ENCODE assay signal across 1 cellular context in the genomic region with DNA sequence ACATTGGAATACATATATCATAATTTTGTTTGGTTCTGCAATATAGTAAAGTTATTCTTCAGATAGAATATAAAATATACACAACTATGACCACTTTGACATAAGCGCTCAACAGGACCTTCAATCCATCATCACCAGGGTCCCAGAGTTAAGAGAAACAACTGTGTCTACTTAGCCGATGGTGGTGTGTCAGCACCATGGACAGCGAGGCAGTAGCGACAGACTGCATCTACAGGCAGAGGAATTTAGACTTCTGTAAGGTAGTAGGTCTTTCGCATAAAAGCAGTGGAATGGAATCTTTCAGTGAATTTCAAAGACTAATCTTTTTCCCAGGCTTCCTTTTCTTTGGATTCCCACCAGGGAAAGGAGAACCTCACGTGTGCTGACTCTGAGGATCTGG.
TF ChIP-seq lines count a peak whose summit lies in the region.

No MANE protein-coding gene starts in this region.

TF ChIP-seq in HepG2, 621 proteins besides CTCF, POLR2A, EP300 and RAD21 (continued from another document and continues in another):
- TF ChIP-seq, protein P1, sequence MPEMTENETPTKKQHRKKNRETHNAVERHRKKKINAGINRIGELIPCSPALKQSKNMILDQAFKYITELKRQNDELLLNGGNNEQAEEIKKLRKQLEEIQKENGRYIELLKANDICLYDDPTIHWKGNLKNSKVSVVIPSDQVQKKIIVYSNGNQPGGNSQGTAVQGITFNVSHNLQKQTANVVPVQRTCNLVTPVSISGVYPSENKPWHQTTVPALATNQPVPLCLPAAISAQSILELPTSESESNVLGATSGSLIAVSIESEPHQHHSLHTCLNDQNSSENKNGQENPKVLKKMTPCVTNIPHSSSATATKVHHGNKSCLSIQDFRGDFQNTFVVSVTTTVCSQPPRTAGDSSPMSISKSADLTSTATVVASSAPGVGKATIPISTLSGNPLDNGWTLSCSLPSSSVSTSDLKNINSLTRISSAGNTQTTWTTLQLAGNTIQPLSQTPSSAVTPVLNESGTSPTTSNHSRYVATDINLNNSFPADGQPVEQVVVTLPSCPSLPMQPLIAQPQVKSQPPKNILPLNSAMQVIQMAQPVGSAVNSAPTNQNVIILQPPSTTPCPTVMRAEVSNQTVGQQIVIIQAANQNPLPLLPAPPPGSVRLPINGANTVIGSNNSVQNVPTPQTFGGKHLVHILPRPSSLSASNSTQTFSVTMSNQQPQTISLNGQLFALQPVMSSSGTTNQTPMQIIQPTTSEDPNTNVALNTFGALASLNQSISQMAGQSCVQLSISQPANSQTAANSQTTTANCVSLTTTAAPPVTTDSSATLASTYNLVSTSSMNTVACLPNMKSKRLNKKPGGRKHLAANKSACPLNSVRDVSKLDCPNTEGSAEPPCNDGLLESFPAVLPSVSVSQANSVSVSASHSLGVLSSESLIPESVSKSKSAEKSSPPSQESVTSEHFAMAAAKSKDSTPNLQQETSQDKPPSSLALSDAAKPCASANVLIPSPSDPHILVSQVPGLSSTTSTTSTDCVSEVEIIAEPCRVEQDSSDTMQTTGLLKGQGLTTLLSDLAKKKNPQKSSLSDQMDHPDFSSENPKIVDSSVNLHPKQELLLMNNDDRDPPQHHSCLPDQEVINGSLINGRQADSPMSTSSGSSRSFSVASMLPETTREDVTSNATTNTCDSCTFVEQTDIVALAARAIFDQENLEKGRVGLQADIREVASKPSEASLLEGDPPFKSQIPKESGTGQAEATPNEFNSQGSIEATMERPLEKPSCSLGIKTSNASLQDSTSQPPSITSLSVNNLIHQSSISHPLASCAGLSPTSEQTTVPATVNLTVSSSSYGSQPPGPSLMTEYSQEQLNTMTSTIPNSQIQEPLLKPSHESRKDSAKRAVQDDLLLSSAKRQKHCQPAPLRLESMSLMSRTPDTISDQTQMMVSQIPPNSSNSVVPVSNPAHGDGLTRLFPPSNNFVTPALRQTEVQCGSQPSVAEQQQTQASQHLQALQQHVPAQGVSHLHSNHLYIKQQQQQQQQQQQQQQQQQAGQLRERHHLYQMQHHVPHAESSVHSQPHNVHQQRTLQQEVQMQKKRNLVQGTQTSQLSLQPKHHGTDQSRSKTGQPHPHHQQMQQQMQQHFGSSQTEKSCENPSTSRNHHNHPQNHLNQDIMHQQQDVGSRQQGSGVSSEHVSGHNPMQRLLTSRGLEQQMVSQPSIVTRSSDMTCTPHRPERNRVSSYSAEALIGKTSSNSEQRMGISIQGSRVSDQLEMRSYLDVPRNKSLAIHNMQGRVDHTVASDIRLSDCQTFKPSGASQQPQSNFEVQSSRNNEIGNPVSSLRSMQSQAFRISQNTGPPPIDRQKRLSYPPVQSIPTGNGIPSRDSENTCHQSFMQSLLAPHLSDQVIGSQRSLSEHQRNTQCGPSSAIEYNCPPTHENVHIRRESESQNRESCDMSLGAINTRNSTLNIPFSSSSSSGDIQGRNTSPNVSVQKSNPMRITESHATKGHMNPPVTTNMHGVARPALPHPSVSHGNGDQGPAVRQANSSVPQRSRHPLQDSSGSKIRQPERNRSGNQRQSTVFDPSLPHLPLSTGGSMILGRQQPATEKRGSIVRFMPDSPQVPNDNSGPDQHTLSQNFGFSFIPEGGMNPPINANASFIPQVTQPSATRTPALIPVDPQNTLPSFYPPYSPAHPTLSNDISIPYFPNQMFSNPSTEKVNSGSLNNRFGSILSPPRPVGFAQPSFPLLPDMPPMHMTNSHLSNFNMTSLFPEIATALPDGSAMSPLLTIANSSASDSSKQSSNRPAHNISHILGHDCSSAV (CRISPR knock-in tag; IDR thresholded peaks at IDR 0.05; ENCODE audit: borderline replicate concordance), result no peak
- TF ChIP-seq SATB2 (CRISPR knock-in tag; IDR thresholded peaks at IDR 0.05), result peak; percentile 97
- TF ChIP-seq SAFB2 (CRISPR knock-in tag; IDR thresholded peaks at IDR 0.05; ENCODE audit: borderline replicate concordance, low read depth), result no peak
- TF ChIP-seq HNRNPUL1 (IDR thresholded peaks at IDR 0.05; ENCODE audit: low read depth, low read length), result no peak
- TF ChIP-seq TAF15 (IDR thresholded peaks at IDR 0.05; ENCODE audit: low read depth, low read length, poor library complexity, severe bottlenecking), result no peak
- TF ChIP-seq, protein P2, sequence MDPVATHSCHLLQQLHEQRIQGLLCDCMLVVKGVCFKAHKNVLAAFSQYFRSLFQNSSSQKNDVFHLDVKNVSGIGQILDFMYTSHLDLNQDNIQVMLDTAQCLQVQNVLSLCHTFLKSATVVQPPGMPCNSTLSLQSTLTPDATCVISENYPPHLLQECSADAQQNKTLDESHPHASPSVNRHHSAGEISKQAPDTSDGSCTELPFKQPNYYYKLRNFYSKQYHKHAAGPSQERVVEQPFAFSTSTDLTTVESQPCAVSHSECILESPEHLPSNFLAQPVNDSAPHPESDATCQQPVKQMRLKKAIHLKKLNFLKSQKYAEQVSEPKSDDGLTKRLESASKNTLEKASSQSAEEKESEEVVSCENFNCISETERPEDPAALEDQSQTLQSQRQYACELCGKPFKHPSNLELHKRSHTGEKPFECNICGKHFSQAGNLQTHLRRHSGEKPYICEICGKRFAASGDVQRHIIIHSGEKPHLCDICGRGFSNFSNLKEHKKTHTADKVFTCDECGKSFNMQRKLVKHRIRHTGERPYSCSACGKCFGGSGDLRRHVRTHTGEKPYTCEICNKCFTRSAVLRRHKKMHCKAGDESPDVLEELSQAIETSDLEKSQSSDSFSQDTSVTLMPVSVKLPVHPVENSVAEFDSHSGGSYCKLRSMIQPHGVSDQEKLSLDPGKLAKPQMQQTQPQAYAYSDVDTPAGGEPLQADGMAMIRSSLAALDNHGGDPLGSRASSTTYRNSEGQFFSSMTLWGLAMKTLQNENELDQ (CRISPR knock-in tag; IDR thresholded peaks at IDR 0.05; ENCODE audit: borderline replicate concordance), result peak; percentile 98
- TF ChIP-seq RFXAP (CRISPR knock-in tag; IDR thresholded peaks at IDR 0.05; ENCODE audit: borderline replicate concordance), result peak; percentile 62; the same call in 1 of the 2 replicates
- TF ChIP-seq, protein P3, sequence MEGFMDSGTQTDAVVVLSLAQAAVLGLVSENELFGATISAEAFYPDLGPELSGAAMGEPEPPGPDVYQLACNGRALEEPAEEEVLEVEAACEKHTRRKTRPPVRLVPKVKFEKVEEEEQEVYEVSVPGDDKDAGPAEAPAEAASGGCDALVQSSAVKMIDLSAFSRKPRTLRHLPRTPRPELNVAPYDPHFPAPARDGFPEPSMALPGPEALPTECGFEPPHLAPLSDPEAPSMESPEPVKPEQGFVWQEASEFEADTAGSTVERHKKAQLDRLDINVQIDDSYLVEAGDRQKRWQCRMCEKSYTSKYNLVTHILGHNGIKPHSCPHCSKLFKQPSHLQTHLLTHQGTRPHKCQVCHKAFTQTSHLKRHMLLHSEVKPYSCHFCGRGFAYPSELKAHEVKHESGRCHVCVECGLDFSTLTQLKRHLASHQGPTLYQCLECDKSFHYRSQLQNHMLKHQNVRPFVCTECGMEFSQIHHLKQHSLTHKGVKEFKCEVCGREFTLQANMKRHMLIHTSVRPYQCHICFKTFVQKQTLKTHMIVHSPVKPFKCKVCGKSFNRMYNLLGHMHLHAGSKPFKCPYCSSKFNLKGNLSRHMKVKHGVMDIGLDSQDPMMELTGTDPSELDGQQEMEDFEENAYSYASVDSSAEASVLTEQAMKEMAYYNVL (CRISPR knock-in tag; IDR thresholded peaks at IDR 0.05; ENCODE audit: borderline replicate concordance), result no peak
- TF ChIP-seq ZNF781 (CRISPR knock-in tag; IDR thresholded peaks at IDR 0.05; ENCODE audit: borderline replicate concordance, not compliant biosample characterization), result peak; percentile 73
- 0 out of 2 replicates have a peak, but pooled peaks have one; percentile 47 for TF ChIP-seq ZNF720 (CRISPR knock-in tag; IDR thresholded peaks at IDR 0.05)
- peak; percentile 92 for TF ChIP-seq ZNF335 (CRISPR knock-in tag; IDR thresholded peaks at IDR 0.05)
- TF ChIP-seq ZNF546 (CRISPR knock-in tag; conservative IDR thresholded peaks at IDR 0.05), result 0 out of 2 replicates have a peak, but pooled peaks have one; percentile 51
- TF ChIP-seq SP1 (IDR thresholded peaks at IDR 0.05), result no peak
- peak; percentile 41; the same call in 1 of the 2 replicates for TF ChIP-seq SP1 (CRISPR knock-in tag; IDR thresholded peaks at IDR 0.05)
- TF ChIP-seq, protein P4, sequence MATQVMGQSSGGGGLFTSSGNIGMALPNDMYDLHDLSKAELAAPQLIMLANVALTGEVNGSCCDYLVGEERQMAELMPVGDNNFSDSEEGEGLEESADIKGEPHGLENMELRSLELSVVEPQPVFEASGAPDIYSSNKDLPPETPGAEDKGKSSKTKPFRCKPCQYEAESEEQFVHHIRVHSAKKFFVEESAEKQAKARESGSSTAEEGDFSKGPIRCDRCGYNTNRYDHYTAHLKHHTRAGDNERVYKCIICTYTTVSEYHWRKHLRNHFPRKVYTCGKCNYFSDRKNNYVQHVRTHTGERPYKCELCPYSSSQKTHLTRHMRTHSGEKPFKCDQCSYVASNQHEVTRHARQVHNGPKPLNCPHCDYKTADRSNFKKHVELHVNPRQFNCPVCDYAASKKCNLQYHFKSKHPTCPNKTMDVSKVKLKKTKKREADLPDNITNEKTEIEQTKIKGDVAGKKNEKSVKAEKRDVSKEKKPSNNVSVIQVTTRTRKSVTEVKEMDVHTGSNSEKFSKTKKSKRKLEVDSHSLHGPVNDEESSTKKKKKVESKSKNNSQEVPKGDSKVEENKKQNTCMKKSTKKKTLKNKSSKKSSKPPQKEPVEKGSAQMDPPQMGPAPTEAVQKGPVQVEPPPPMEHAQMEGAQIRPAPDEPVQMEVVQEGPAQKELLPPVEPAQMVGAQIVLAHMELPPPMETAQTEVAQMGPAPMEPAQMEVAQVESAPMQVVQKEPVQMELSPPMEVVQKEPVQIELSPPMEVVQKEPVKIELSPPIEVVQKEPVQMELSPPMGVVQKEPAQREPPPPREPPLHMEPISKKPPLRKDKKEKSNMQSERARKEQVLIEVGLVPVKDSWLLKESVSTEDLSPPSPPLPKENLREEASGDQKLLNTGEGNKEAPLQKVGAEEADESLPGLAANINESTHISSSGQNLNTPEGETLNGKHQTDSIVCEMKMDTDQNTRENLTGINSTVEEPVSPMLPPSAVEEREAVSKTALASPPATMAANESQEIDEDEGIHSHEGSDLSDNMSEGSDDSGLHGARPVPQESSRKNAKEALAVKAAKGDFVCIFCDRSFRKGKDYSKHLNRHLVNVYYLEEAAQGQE (IDR thresholded peaks at IDR 0.05; ENCODE audit: borderline replicate concordance in 1 of 2, low read depth in 1 of 2, low read length in 2 of 2), result peak in 1 of 2 experiments; percentile 100
- no peak for TF ChIP-seq NPAS2 (CRISPR knock-in tag; IDR thresholded peaks at IDR 0.05; ENCODE audit: borderline replicate concordance)
- TF ChIP-seq JARID2 (CRISPR knock-in tag; IDR thresholded peaks at IDR 0.05; ENCODE audit: insufficient replicate concordance), result peak; percentile 64
- no peak for TF ChIP-seq ZKSCAN5 (CRISPR knock-in tag; IDR thresholded peaks at IDR 0.05)
- no peak for TF ChIP-seq MED8 (CRISPR knock-in tag; IDR thresholded peaks at IDR 0.05; ENCODE audit: insufficient replicate concordance)
- no peak for TF ChIP-seq ZFP82 (CRISPR knock-in tag; IDR thresholded peaks at IDR 0.05; ENCODE audit: borderline replicate concordance)
- TF ChIP-seq YEATS2 (CRISPR knock-in tag; IDR thresholded peaks at IDR 0.05; ENCODE audit: borderline replicate concordance), result peak; percentile 80; the same call in 1 of the 2 replicates
- TF ChIP-seq ZNF253 (CRISPR knock-in tag; IDR thresholded peaks at IDR 0.05; ENCODE audit: borderline replicate concordance), result no peak
- no peak for TF ChIP-seq ZMYM3 (CRISPR knock-in tag; IDR thresholded peaks at IDR 0.05)
- TF ChIP-seq ZSCAN22 (CRISPR knock-in tag; IDR thresholded peaks at IDR 0.05), result no peak
- no peak for TF ChIP-seq ZNF234 (CRISPR knock-in tag; conservative IDR thresholded peaks at IDR 0.05)
- TF ChIP-seq PAF1 (CRISPR knock-in tag; IDR thresholded peaks at IDR 0.05), result no peak
- no peak for TF ChIP-seq HMGA1 (CRISPR knock-in tag; conservative IDR thresholded peaks at IDR 0.05)
- TF ChIP-seq, protein P5, sequence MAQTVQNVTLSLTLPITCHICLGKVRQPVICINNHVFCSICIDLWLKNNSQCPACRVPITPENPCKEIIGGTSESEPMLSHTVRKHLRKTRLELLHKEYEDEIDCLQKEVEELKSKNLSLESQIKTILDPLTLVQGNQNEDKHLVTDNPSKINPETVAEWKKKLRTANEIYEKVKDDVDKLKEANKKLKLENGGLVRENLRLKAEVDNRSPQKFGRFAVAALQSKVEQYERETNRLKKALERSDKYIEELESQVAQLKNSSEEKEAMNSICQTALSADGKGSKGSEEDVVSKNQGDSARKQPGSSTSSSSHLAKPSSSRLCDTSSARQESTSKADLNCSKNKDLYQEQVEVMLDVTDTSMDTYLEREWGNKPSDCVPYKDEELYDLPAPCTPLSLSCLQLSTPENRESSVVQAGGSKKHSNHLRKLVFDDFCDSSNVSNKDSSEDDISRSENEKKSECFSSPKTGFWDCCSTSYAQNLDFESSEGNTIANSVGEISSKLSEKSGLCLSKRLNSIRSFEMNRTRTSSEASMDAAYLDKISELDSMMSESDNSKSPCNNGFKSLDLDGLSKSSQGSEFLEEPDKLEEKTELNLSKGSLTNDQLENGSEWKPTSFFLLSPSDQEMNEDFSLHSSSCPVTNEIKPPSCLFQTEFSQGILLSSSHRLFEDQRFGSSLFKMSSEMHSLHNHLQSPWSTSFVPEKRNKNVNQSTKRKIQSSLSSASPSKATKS (CRISPR knock-in tag; IDR thresholded peaks at IDR 0.05), result no peak
- TF ChIP-seq ZNF44 (CRISPR knock-in tag; IDR thresholded peaks at IDR 0.05), result no peak
- TF ChIP-seq MEIS2 (CRISPR knock-in tag; IDR thresholded peaks at IDR 0.05), result peak; percentile 86
- TF ChIP-seq BHLHE40 (IDR thresholded peaks at IDR 0.05; ENCODE audit: low read length), result no peak
- no peak for TF ChIP-seq TBX3 (IDR thresholded peaks at IDR 0.05; ENCODE audit: borderline replicate concordance)
- no peak for TF ChIP-seq ZNF562 (CRISPR knock-in tag; IDR thresholded peaks at IDR 0.05; ENCODE audit: borderline replicate concordance)
- TF ChIP-seq ETV6 (CRISPR knock-in tag; conservative IDR thresholded peaks at IDR 0.05), result peak; percentile 91
- TF ChIP-seq RBM39 (IDR thresholded peaks at IDR 0.05; ENCODE audit: low read depth, low read length, poor library complexity, severe bottlenecking), result no peak
- TF ChIP-seq HDAC1 (CRISPR knock-in tag; IDR thresholded peaks at IDR 0.05), result 0 out of 2 replicates have a peak, but pooled peaks have one; percentile 22
- no peak for TF ChIP-seq ZNF570 (CRISPR knock-in tag; IDR thresholded peaks at IDR 0.05; ENCODE audit: borderline replicate concordance)
- TF ChIP-seq JUN (CRISPR knock-in tag; IDR thresholded peaks at IDR 0.05), result peak; percentile 46; the same call in 1 of the 2 replicates
- no peak for TF ChIP-seq ELF4 (CRISPR knock-in tag; IDR thresholded peaks at IDR 0.05; ENCODE audit: borderline replicate concordance)
- TF ChIP-seq, protein P6, sequence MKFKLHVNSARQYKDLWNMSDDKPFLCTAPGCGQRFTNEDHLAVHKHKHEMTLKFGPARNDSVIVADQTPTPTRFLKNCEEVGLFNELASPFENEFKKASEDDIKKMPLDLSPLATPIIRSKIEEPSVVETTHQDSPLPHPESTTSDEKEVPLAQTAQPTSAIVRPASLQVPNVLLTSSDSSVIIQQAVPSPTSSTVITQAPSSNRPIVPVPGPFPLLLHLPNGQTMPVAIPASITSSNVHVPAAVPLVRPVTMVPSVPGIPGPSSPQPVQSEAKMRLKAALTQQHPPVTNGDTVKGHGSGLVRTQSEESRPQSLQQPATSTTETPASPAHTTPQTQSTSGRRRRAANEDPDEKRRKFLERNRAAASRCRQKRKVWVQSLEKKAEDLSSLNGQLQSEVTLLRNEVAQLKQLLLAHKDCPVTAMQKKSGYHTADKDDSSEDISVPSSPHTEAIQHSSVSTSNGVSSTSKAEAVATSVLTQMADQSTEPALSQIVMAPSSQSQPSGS (CRISPR knock-in tag; IDR thresholded peaks at IDR 0.05), result peak; percentile 88; the same call in 1 of the 2 replicates
- TF ChIP-seq, protein P7, sequence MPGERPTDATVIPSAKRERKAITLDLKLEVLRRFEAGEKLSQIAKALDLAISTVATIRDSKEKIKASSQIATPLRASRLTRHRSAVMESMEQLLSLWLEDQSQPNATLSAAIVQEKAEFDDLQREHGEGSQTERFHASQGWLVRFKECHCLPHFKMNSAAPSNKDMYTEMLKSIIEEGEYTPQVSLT (CRISPR knock-in tag; IDR thresholded peaks at IDR 0.05; ENCODE audit: borderline replicate concordance, low read depth), result no peak
